1 cellular context compared by ENCODE assay signal in genomic region chr1:114780344-114781226, GRCh38.
A peak's percentile ranks its signal among the peaks of the same experiment; 100 is the strongest.
TF ChIP-seq lines count a peak whose summit lies in the region.

Gene SIKE1 (minus strand): TSS chr1:114780685. CDS start chr1:114780607, 78 bp downstream.

TF ChIP-seq in HepG2, 621 proteins besides CTCF, POLR2A, EP300 and RAD21 (continued from another document and continues in another):
- TF ChIP-seq, protein P1, sequence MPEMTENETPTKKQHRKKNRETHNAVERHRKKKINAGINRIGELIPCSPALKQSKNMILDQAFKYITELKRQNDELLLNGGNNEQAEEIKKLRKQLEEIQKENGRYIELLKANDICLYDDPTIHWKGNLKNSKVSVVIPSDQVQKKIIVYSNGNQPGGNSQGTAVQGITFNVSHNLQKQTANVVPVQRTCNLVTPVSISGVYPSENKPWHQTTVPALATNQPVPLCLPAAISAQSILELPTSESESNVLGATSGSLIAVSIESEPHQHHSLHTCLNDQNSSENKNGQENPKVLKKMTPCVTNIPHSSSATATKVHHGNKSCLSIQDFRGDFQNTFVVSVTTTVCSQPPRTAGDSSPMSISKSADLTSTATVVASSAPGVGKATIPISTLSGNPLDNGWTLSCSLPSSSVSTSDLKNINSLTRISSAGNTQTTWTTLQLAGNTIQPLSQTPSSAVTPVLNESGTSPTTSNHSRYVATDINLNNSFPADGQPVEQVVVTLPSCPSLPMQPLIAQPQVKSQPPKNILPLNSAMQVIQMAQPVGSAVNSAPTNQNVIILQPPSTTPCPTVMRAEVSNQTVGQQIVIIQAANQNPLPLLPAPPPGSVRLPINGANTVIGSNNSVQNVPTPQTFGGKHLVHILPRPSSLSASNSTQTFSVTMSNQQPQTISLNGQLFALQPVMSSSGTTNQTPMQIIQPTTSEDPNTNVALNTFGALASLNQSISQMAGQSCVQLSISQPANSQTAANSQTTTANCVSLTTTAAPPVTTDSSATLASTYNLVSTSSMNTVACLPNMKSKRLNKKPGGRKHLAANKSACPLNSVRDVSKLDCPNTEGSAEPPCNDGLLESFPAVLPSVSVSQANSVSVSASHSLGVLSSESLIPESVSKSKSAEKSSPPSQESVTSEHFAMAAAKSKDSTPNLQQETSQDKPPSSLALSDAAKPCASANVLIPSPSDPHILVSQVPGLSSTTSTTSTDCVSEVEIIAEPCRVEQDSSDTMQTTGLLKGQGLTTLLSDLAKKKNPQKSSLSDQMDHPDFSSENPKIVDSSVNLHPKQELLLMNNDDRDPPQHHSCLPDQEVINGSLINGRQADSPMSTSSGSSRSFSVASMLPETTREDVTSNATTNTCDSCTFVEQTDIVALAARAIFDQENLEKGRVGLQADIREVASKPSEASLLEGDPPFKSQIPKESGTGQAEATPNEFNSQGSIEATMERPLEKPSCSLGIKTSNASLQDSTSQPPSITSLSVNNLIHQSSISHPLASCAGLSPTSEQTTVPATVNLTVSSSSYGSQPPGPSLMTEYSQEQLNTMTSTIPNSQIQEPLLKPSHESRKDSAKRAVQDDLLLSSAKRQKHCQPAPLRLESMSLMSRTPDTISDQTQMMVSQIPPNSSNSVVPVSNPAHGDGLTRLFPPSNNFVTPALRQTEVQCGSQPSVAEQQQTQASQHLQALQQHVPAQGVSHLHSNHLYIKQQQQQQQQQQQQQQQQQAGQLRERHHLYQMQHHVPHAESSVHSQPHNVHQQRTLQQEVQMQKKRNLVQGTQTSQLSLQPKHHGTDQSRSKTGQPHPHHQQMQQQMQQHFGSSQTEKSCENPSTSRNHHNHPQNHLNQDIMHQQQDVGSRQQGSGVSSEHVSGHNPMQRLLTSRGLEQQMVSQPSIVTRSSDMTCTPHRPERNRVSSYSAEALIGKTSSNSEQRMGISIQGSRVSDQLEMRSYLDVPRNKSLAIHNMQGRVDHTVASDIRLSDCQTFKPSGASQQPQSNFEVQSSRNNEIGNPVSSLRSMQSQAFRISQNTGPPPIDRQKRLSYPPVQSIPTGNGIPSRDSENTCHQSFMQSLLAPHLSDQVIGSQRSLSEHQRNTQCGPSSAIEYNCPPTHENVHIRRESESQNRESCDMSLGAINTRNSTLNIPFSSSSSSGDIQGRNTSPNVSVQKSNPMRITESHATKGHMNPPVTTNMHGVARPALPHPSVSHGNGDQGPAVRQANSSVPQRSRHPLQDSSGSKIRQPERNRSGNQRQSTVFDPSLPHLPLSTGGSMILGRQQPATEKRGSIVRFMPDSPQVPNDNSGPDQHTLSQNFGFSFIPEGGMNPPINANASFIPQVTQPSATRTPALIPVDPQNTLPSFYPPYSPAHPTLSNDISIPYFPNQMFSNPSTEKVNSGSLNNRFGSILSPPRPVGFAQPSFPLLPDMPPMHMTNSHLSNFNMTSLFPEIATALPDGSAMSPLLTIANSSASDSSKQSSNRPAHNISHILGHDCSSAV (CRISPR knock-in tag; IDR thresholded peaks at IDR 0.05; ENCODE audit: borderline replicate concordance), result no peak
- TF ChIP-seq MEIS2 (CRISPR knock-in tag; IDR thresholded peaks at IDR 0.05), result peak; percentile 65; the same call in 1 of the 2 replicates
- TF ChIP-seq ZNF652 (CRISPR knock-in tag; IDR thresholded peaks at IDR 0.05; ENCODE audit: borderline replicate concordance, low read depth), result peak; percentile 88
- TF ChIP-seq AKNA (CRISPR knock-in tag; IDR thresholded peaks at IDR 0.05; ENCODE audit: borderline replicate concordance), result no peak
- peak; percentile 96 for TF ChIP-seq GATAD1 (CRISPR knock-in tag; IDR thresholded peaks at IDR 0.05)
- TF ChIP-seq ZNF776 (CRISPR knock-in tag; IDR thresholded peaks at IDR 0.05), result no peak; the same call in 1 of the 2 replicates
- no peak for TF ChIP-seq ZNF550 (CRISPR knock-in tag; IDR thresholded peaks at IDR 0.05; ENCODE audit: borderline replicate concordance)
- TF ChIP-seq E2F1 (CRISPR knock-in tag; IDR thresholded peaks at IDR 0.05), result no peak
- TF ChIP-seq, protein P2, sequence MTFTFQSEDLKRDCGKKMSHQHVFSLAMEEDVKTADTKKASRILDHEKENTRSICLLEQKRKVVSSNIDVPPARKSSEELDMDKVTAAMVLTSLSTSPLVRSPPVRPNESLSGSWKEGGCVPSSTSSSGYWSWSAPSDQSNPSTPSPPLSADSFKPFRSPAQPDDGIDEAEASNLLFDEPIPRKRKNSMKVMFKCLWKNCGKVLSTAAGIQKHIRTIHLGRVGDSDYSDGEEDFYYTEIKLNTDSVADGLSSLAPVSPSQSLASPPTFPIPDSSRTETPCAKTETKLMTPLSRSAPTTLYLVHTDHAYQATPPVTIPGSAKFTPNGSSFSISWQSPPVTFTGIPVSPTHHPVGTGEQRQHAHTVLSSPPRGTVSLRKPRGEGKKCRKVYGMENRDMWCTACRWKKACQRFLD (CRISPR knock-in tag; IDR thresholded peaks at IDR 0.05; ENCODE audit: borderline replicate concordance), result no peak
- TF ChIP-seq ZNF747 (CRISPR knock-in tag; IDR thresholded peaks at IDR 0.05; ENCODE audit: borderline replicate concordance), result peak; percentile 81; the same call in 1 of the 2 replicates
- no peak for TF ChIP-seq RBM22 (optimal IDR thresholded peaks at IDR 0.05; ENCODE audit: low read length)
- no peak for TF ChIP-seq CBX2 (IDR thresholded peaks at IDR 0.05; ENCODE audit: low read depth, low read length)
- TF ChIP-seq CBX2 (CRISPR knock-in tag; IDR thresholded peaks at IDR 0.05; ENCODE audit: low read depth), result no peak
- TF ChIP-seq NFE2 (CRISPR knock-in tag; IDR thresholded peaks at IDR 0.05), result no peak
- TF ChIP-seq, protein P3, sequence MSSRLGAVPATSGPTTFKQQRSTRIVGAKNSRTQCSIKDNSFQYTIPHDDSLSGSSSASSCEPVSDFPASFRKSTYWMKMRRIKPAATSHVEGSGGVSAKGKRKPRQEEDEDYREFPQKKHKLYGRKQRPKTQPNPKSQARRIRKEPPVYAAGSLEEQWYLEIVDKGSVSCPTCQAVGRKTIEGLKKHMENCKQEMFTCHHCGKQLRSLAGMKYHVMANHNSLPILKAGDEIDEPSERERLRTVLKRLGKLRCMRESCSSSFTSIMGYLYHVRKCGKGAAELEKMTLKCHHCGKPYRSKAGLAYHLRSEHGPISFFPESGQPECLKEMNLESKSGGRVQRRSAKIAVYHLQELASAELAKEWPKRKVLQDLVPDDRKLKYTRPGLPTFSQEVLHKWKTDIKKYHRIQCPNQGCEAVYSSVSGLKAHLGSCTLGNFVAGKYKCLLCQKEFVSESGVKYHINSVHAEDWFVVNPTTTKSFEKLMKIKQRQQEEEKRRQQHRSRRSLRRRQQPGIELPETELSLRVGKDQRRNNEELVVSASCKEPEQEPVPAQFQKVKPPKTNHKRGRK (CRISPR knock-in tag; IDR thresholded peaks at IDR 0.05), result no peak
- peak; percentile 47; the same call in 1 of the 2 replicates for TF ChIP-seq ZNF572 (CRISPR knock-in tag; IDR thresholded peaks at IDR 0.05)
- TF ChIP-seq HNRNPLL (IDR thresholded peaks at IDR 0.05; ENCODE audit: low read depth, low read length, poor library complexity, severe bottlenecking), result peak; percentile 73
- TF ChIP-seq TEAD2 (CRISPR knock-in tag; IDR thresholded peaks at IDR 0.05), result no peak
- TF ChIP-seq SMARCE1 (IDR thresholded peaks at IDR 0.05; ENCODE audit: borderline replicate concordance), result no peak
- no peak for TF ChIP-seq ZBTB7A (CRISPR knock-in tag; IDR thresholded peaks at IDR 0.05)
- TF ChIP-seq, protein P4, sequence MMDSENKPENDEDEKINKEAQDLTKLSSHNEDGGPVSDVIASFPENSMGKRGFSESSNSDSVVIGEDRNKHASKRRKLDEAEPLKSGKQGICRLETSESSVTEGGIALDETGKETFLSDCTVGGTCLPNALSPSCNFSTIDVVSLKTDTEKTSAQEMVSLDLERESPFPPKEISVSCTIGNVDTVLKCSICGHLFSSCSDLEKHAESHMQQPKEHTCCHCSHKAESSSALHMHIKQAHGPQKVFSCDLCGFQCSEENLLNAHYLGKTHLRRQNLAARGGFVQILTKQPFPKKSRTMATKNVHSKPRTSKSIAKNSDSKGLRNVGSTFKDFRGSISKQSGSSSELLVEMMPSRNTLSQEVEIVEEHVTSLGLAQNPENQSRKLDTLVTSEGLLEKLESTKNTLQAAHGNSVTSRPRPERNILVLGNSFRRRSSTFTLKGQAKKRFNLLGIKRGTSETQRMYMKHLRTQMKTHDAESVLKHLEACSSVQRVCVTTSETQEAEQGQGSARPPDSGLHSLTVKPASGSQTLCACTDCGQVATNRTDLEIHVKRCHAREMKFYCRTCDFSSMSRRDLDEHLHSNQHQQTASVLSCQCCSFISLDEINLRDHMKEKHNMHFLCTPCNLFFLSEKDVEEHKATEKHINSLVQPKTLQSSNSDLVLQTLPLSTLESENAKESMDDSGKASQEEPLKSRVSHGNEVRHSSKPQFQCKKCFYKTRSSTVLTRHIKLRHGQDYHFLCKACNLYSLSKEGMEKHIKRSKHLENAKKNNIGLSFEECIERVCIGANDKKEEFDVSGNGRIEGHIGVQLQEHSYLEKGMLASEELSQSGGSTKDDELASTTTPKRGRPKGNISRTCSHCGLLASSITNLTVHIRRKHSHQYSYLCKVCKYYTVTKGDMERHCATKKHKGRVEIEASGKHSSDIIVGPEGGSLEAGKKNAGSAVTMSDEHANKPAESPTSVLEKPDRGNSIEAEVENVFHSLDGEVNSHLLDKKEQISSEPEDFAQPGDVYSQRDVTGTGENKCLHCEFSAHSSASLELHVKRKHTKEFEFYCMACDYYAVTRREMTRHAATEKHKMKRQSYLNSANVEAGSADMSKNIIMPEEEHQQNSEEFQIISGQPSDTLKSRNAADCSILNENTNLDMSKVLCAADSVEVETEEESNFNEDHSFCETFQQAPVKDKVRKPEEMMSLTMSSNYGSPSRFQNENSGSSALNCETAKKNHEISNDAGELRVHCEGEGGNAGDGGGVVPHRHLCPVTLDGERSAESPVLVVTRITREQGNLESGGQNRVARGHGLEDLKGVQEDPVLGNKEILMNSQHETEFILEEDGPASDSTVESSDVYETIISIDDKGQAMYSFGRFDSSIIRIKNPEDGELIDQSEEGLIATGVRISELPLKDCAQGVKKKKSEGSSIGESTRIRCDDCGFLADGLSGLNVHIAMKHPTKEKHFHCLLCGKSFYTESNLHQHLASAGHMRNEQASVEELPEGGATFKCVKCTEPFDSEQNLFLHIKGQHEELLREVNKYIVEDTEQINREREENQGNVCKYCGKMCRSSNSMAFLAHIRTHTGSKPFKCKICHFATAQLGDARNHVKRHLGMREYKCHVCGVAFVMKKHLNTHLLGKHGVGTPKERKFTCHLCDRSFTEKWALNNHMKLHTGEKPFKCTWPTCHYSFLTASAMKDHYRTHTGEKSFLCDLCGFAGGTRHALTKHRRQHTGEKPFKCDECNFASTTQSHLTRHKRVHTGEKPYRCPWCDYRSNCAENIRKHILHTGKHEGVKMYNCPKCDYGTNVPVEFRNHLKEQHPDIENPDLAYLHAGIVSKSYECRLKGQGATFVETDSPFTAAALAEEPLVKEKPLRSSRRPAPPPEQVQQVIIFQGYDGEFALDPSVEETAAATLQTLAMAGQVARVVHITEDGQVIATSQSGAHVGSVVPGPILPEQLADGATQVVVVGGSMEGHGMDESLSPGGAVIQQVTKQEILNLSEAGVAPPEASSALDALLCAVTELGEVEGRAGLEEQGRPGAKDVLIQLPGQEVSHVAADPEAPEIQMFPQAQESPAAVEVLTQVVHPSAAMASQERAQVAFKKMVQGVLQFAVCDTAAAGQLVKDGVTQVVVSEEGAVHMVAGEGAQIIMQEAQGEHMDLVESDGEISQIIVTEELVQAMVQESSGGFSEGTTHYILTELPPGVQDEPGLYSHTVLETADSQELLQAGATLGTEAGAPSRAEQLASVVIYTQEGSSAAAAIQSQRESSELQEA (CRISPR knock-in tag; IDR thresholded peaks at IDR 0.05; ENCODE audit: not compliant biosample characterization), result peak; percentile 64
- no peak for TF ChIP-seq ZNF737 (CRISPR knock-in tag; IDR thresholded peaks at IDR 0.05; ENCODE audit: borderline replicate concordance)
- TF ChIP-seq ZNF709 (CRISPR knock-in tag; IDR thresholded peaks at IDR 0.05), result peak; percentile 63; the same call in 1 of the 2 replicates
- TF ChIP-seq, protein P5, sequence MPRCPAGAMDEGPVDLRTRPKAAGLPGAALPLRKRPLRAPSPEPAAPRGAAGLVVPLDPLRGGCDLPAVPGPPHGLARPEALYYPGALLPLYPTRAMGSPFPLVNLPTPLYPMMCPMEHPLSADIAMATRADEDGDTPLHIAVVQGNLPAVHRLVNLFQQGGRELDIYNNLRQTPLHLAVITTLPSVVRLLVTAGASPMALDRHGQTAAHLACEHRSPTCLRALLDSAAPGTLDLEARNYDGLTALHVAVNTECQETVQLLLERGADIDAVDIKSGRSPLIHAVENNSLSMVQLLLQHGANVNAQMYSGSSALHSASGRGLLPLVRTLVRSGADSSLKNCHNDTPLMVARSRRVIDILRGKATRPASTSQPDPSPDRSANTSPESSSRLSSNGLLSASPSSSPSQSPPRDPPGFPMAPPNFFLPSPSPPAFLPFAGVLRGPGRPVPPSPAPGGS (CRISPR knock-in tag; IDR thresholded peaks at IDR 0.05), result peak; percentile 79; the same call in 1 of the 2 replicates
- TF ChIP-seq DR1 (CRISPR knock-in tag; IDR thresholded peaks at IDR 0.05), result peak; percentile 44; the same call in 1 of the 2 replicates
